Comparison of ENCODE assay signal across 8 cellular contexts in genomic region chrX:1391370-1391706, GRCh38. TPM values are rescaled to one million over a fixed set of nuclear protein-coding genes. Genes with fewer than 3 reads are reported as not detected.
DNase-seq lines count a peak whose midpoint lies in the region; ATAC-seq, FAIRE-seq and TF ChIP-seq lines count a peak whose summit lies in the region.

No MANE protein-coding gene starts in this region.

- no peaks in the 10 kb centered on the region for H3K27me3 Mint-ChIP-seq in Caco-2 (ENCODE audit: insufficient read depth, unreplicated experiment)

- peaks cover 17% of the 10 kb centered on the region for H3K36me3 ChIP-seq in Caco-2 (ENCODE audit: control insufficient read depth, insufficient read depth, low read length)
- H3K36me3 ChIP-seq in kidney (ENCODE audit: control insufficient read depth in 1 of 2, insufficient read depth in 2 of 2, low read length in 2 of 2), result peaks cover 29 to 43% of the 10 kb centered on the region in 2 donors
- H3K36me3 ChIP-seq in stomach smooth muscle (ENCODE audit: control insufficient read depth in 2 of 2, insufficient read depth in 2 of 2, low read length in 2 of 2), result peaks cover 42 to 50% of the 10 kb centered on the region in 2 donors

- in situ Hi-C loops in astrocyte of the cerebellum (cut with HindIII; ENCODE audit: low sequenced_read_pairs), result no loop called here

- ATAC-seq in HG03520 (IDR thresholded peaks at IDR 0.05; ENCODE audit: unreplicated experiment), result peak; percentile 29

- H3K9ac ChIP-seq in kidney (ENCODE audit: low read length in 2 of 2), result peak overlapping the region; percentile 97 to 98
- peak overlapping the region; percentile 84 to 99 for H3K9ac ChIP-seq in stomach smooth muscle (ENCODE audit: low read length in 2 of 2)

- H3K36me3 Mint-ChIP-seq in Caco-2 (ENCODE audit: insufficient read depth, unreplicated experiment), result peaks cover 94% of the 10 kb centered on the region

- POLR2A ChIA-PET in Caco-2 (lab: Charles Lee), result no interaction called here

- H3K4me3 ChIP-seq in Caco-2 (ENCODE audit: low read depth, low read length), result peak overlapping the region; percentile 100
- peak overlapping the region; percentile 99 for H3K4me3 ChIP-seq in astrocyte of the cerebellum (ENCODE audit: low read depth, low read length)
- peak overlapping the region; percentile 99 to 100 for H3K4me3 ChIP-seq in kidney (ENCODE audit: low read length in 2 of 2)
- peak overlapping the region; percentile 100 for H3K4me3 ChIP-seq in stomach smooth muscle (ENCODE audit: low read length in 2 of 2)

- no peaks in the 10 kb centered on the region for H3K9me3 ChIP-seq in Caco-2
- H3K9me3 ChIP-seq in kidney (ENCODE audit: control insufficient read depth in 1 of 2, low read length in 2 of 2), result no peaks in the 10 kb centered on the region
- H3K9me3 ChIP-seq in stomach smooth muscle (ENCODE audit: control insufficient read depth in 2 of 2, low read length in 2 of 2), result no peaks in the 10 kb centered on the region

- CTCF ChIA-PET in Caco-2 (lab: Charles Lee), result no interaction called here

- TF ChIP-seq CTCF in Caco-2 (IDR thresholded peaks at IDR 0.05; ENCODE audit: insufficient read depth in 1 of 2, low read depth in 1 of 2, low read length in 1 of 2, severe bottlenecking in 1 of 2, unreplicated experiment in 1 of 2) (no peak), astrocyte of the cerebellum (IDR thresholded peaks at IDR 0.05; ENCODE audit: low read depth, low read length, missing control alignments) (no peak), kidney (IDR thresholded peaks at IDR 0.05; ENCODE audit: borderline replicate concordance, extremely low read depth, insufficient read depth) (no peak)

- intact Hi-C loops in Caco-2 (cut with micrococcal nuclease; ENCODE audit: unreplicated experiment), result no loop called here
- intact Hi-C loops in kidney (cut with DNase I), result loop anchor here (10.0 kb wide), 1 partner anchor 53 kb away; no protein-coding TSS in a partner anchor

- H3K27ac Mint-ChIP-seq in Caco-2 (ENCODE audit: unreplicated experiment), result peak overlapping the region; percentile 99

- FAIRE-seq in kidney (lab: Jason Lieb, UNC), result no peak

- peak overlapping the region; percentile 93 for H3K4me3 Mint-ChIP-seq in Caco-2 (ENCODE audit: unreplicated experiment)

- H3K9me3 Mint-ChIP-seq in Caco-2 (ENCODE audit: unreplicated experiment), result no peaks in the 10 kb centered on the region

- H3K4me1 Mint-ChIP-seq in Caco-2 (ENCODE audit: low read depth, unreplicated experiment), result peaks cover 25% of the 10 kb centered on the region

- H3K27me3 ChIP-seq in Caco-2 (replicated peaks; ENCODE audit: control insufficient read depth, insufficient read depth, low read length) (no peaks in the 10 kb centered on the region), stomach smooth muscle (ENCODE audit: control insufficient read depth in 1 of 2, insufficient read depth in 2 of 2, low read length in 2 of 2) (no peaks in the 10 kb centered on the region)

- BruUV-seq in Caco-2 (replicated peaks; lab: Mats Ljungman, UMichigan), result no TSS peak

- peak overlapping the region in 1 of 2 donors; percentile 18 for H3K27ac ChIP-seq in kidney (ENCODE audit: low read depth in 2 of 2, low read length in 2 of 2)
- H3K27ac ChIP-seq in stomach smooth muscle (ENCODE audit: low read length), result peak overlapping the region; percentile 97

- DNase-seq in Caco-2, result peak; percentile 88 to 94
- DNase-seq in astrocyte of the cerebellum (ENCODE audit: low read depth), result no peak
- DNase-seq in kidney, result no peak
- no peak for DNase-seq in anterior cingulate cortex (lab: John Stamatoyannopoulos, UW)
- no peak for DNase-seq in NOMO-1 treated with dmso at 0.1 percent for 144 hours (lab: John Stamatoyannopoulos, UW; ENCODE audit: unreplicated experiment)
- DNase-seq in COLO829 (ENCODE audit: low spot score), result no peak

- H3K4me1 ChIP-seq in Caco-2, result 0 out of 2 replicates have a peak, but pooled peaks cover 5% of the 10 kb centered on the region
- peaks cover 8 to 21% of the 10 kb centered on the region in 2 donors for H3K4me1 ChIP-seq in kidney (ENCODE audit: control insufficient read depth in 1 of 2, insufficient read depth in 1 of 2, low read depth in 1 of 2, low read length in 2 of 2)
- H3K4me1 ChIP-seq in stomach smooth muscle (ENCODE audit: control insufficient read depth, insufficient read depth, low read length), result peaks cover 42% of the 10 kb centered on the region

RNA-seq across cellular contexts. Expression of gene SLC25A6, which starts 0.6 kb away (rescaled TPM):
- total RNA-seq in Caco-2 (2022) (450 and 455 TPM in 2 replicates), kidney (357 TPM)
- 654 TPM for polyA plus RNA-seq in kidney (ENCODE audit: insufficient read depth, low read depth, low replicate concordance)

RNA-seq across cellular contexts. Expression of gene IL3RA, which starts 54.8 kb away (rescaled TPM):
- total RNA-seq in Caco-2 (2022), result 0.21 TPM in 1 of 2 replicates, not detected in the other
- 4.6 TPM for total RNA-seq in kidney
- polyA plus RNA-seq in kidney (ENCODE audit: insufficient read depth, low read depth, low replicate concordance), result 10.2 TPM

Comparison
In these comparisons a context has a peak if more than half of its experiments do, and no peak if none do; other contexts are left out.
1. DNase-seq: peak in Caco-2 (2 of 2); none in astrocyte of the cerebellum (single experiment), kidney (single experiment), anterior cingulate cortex (0 of 58), NOMO-1 treated with dmso at 0.1 percent for 144 hours (single experiment) and COLO829 (single experiment).
2. Peak in every context shown above with its lines, with median percentiles within 50 percentile points of each other: H3K4me3 ChIP-seq.